In the genomic region with DNA sequence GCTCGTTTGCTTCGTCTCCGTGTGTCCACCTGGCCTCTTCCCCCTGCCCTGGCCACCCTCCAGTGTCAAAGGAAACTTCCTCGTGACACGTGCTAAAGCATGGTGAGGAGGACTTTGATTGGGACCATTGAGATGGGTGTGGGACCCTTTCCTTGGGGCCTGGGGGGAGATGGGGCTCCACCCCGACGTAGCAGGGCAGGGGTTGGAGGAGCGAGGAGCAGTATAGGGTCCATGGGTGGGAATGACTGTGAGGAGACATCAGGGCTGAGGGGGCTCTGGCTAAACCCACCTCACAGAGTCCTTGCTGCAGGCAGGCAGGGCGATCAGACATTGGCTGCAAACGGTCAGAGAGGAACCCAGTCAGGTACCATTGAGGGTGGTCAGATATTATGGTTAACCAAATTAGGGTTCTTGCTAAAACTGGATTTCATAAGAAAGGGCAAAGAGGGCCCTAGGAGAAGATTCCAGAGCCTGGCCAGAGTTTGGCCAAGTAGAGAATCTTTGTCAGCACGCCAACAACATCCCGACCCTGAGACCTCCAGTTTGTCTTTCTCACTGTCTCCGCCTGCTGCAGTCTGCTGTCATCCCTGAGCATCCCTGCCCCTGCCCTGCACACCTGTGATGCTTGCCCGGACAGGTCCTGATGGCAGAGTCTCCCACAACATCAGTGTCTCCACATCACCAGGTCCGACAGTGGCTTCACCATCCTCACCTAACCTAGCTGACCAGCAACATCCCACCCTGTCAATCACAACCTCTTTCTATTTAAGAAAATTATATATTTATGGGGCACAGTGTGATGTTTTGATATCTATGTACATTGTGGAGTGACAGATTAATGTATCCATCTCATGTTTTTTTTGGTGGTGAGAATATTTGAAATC, we compare ENCODE assay signal across 17 cellular contexts.
"Had no signal": no experiment of that assay in that cellular context is flagged by ENCODE, and none has a peak within 500 bp of the region (broad histone marks: within the 10 kb centered on the region; RNA-seq: fewer than 3 reads in every experiment).

No MANE protein-coding gene starts in this region.

- H3K4me1 ChIP-seq: breast epithelium had no signal

- H3K9me3 Mint-ChIP-seq: activated CD4-positive, alpha-beta memory T cell treated with anti-CD3 and anti-CD28 coated beads for 36 hours; effector memory CD8-positive, alpha-beta T cell had no signal

- H3K27me3 Mint-ChIP-seq: activated CD4-positive, alpha-beta memory T cell treated with anti-CD3 and anti-CD28 coated beads for 36 hours; effector memory CD8-positive, alpha-beta T cell had no signal

- H3K4me3 ChIP-seq: breast epithelium, gastroesophageal sphincter, lower lobe of right lung, ovary, SK-N-MC, thyroid gland had no signal

- H3K27ac ChIP-seq: breast epithelium, gastroesophageal sphincter, lower lobe of right lung, ovary, SK-N-MC, thyroid gland, VCaP had no signal

- ATAC-seq: effector memory CD8-positive, alpha-beta T cell; gastroesophageal sphincter; left cardiac atrium; lower lobe of right lung had no signal

- H3K27me3 ChIP-seq: breast epithelium, gastroesophageal sphincter, ovary, thyroid gland had no signal

- H3K9me3 ChIP-seq: breast epithelium, gastroesophageal sphincter, lower lobe of right lung, ovary, thyroid gland had no signal

- H3K4me3 Mint-ChIP-seq: activated CD4-positive, alpha-beta memory T cell treated with anti-CD3 and anti-CD28 coated beads for 36 hours; effector memory CD8-positive, alpha-beta T cell; mesothelial cell of epicardium had no signal

- DNase-seq: activated CD4-positive, alpha-beta memory T cell treated with anti-CD3 and anti-CD28 coated beads for 36 hours; activated naive CD4-positive, alpha-beta T cell treated with Interleukin-2 at 50 U/mL for 16 hours; amygdala; dermis blood vessel endothelial cell; effector memory CD8-positive, alpha-beta T cell; left cardiac atrium; lower lobe of right lung; ovary; stimulated activated CD4-positive, alpha-beta T cell treated with anti-CD3 and anti-CD28 coated beads, Interleukin-12 subunit alpha, Interleukin-12 subunit beta, amount 100 ng/mL, for 4 hours; stimulated activated CD4-positive, alpha-beta T cell treated with anti-CD3 and anti-CD28 coated beads, Interleukin-2, amount 100 ng/mL, for 24 hours; T-helper 1 cell; thyroid gland had no signal

- H3K27ac Mint-ChIP-seq: effector memory CD8-positive, alpha-beta T cell; mesothelial cell of epicardium had no signal

- H3K4me1 Mint-ChIP-seq: mesothelial cell of epicardium had no signal
